Comparison of ENCODE assay signal across 20 cellular contexts in the genomic region with DNA sequence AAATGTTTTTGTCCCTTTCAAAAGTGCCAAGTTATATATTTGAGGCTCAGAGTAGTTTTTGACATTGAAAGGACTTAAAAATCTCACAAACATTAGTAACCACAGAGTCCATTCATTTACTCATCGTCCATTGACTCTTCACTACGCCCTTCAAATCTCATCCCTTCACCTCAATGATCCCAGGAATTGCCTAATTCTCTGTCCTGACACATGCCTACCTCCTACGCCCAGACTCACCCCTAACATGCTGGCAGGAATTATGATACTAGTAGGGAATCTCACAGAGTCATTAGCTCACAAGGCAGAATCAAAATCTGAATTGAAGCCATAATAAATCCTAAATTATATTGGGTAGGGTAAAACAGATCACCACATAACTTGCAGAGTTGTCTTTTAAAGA.
"Had no signal": no experiment of that assay in that cellular context is flagged by ENCODE, and none has a peak within 500 bp of the region (broad histone marks: within the 10 kb centered on the region; RNA-seq: fewer than 3 reads in every experiment).

No MANE protein-coding gene starts in this region.

- H3K27me3 ChIP-seq: colonic mucosa, gastrocnemius medialis, sigmoid colon, suprapubic skin, thyroid gland had no signal

- H3K4me3 Mint-ChIP-seq: immature natural killer cell; naive thymus-derived CD4-positive, alpha-beta T cell; nephron progenitor cell; type B pancreatic cell had no signal

- H3K36me3 ChIP-seq: colonic mucosa, gastrocnemius medialis, left ventricle myocardium inferior, lower lobe of right lung, sigmoid colon, suprapubic skin, thyroid gland had no signal

- DNase-seq: colonic mucosa; dermis blood vessel endothelial cell; erythroblast; gastrocnemius medialis; immature natural killer cell; left cardiac atrium; left ventricle myocardium inferior; lower lobe of right lung; mesendoderm; naive thymus-derived CD4-positive, alpha-beta T cell; nephron progenitor cell; posterior cingulate gyrus; sigmoid colon; small intestine; stimulated activated CD4-positive, alpha-beta T cell treated with anti-CD3 and anti-CD28 coated beads, Interleukin-12 subunit alpha, Interleukin-12 subunit beta, amount 100 ng/mL, for 4 hours; stimulated activated CD4-positive, alpha-beta T cell treated with anti-CD3 and anti-CD28 coated beads, Interleukin-2, amount 100 ng/mL, for 48 hours; stimulated activated naive CD4-positive, alpha-beta T cell treated with Interleukin-2 at 50 U/mL for 16 hours; thyroid gland had no signal

- H3K4me3 ChIP-seq: colonic mucosa, gastrocnemius medialis, left ventricle myocardium inferior, lower lobe of right lung, sigmoid colon, suprapubic skin, thyroid gland had no signal

- H3K27ac ChIP-seq: colonic mucosa, gastrocnemius medialis, left ventricle myocardium inferior, lower lobe of right lung, sigmoid colon, suprapubic skin, thyroid gland had no signal

- H3K9me3 ChIP-seq: colonic mucosa, gastrocnemius medialis, lower lobe of right lung, sigmoid colon, suprapubic skin, thyroid gland had no signal

- H3K4me1 ChIP-seq: colonic mucosa, gastrocnemius medialis, left ventricle myocardium inferior, lower lobe of right lung, sigmoid colon, suprapubic skin had no signal

- H3K36me3 Mint-ChIP-seq: immature natural killer cell; naive thymus-derived CD4-positive, alpha-beta T cell; type B pancreatic cell had no signal

- ATAC-seq: gastrocnemius medialis; lower lobe of right lung; naive thymus-derived CD4-positive, alpha-beta T cell had no signal

- H3K27ac Mint-ChIP-seq: immature natural killer cell; naive thymus-derived CD4-positive, alpha-beta T cell; nephron progenitor cell; type B pancreatic cell had no signal

- H3K4me1 Mint-ChIP-seq: immature natural killer cell, nephron progenitor cell had no signal

- H3K9me3 Mint-ChIP-seq: type B pancreatic cell had no signal

- H3K27me3 Mint-ChIP-seq: naive thymus-derived CD4-positive, alpha-beta T cell; type B pancreatic cell had no signal
